ENCODE assay signal across 8 cellular contexts in genomic region chr2:137865954-137866540, GRCh38.
DNase-seq lines count a peak whose midpoint lies in the region; ATAC-seq, FAIRE-seq and TF ChIP-seq lines count a peak whose summit lies in the region.
"Had no signal": no experiment of that assay in that cellular context is flagged by ENCODE, and none has a peak within 500 bp of the region (broad histone marks: within the 10 kb centered on the region; RNA-seq: fewer than 3 reads in every experiment).

No MANE protein-coding gene starts in this region.

- H3K9me3 ChIP-seq in SJCRH30 (replicated peaks) (no peaks in the 10 kb centered on the region), astrocyte (ENCODE audit: insufficient read depth, low read depth, low read length) (no peaks in the 10 kb centered on the region)

- no peaks in the 10 kb centered on the region for H3K27me3 Mint-ChIP-seq in astrocyte (ENCODE audit: low read depth, unreplicated experiment)

- H3K27me3 ChIP-seq in GM06990 (replicated peaks; ENCODE audit: control insufficient read depth, insufficient read depth, low read length) (no peaks in the 10 kb centered on the region), KMS-11 (ENCODE audit: insufficient read depth, low read depth) (no peaks in the 10 kb centered on the region), SJCRH30 (no peaks in the 10 kb centered on the region), astrocyte (ENCODE audit: insufficient read depth, low read length) (no peaks in the 10 kb centered on the region)

- no peak overlapping the region for H2AFZ ChIP-seq in KMS-11 (ENCODE audit: low read depth)
- no peak overlapping the region for H2AFZ ChIP-seq in astrocyte (ENCODE audit: low read depth, low read length)

- H3K4me1 Mint-ChIP-seq in astrocyte (ENCODE audit: low read depth, unreplicated experiment), result no peaks in the 10 kb centered on the region

- no peak overlapping the region for H3K27ac Mint-ChIP-seq in astrocyte (ENCODE audit: unreplicated experiment)

- H3K4me3 ChIP-seq in GM06990 (replicated peaks; ENCODE audit: low read depth, low read length), result no peak overlapping the region
- no peak overlapping the region for H3K4me3 ChIP-seq in KMS-11 (IDR thresholded peaks at IDR 0.05; ENCODE audit: insufficient read depth, low read depth, low read length)
- H3K4me3 ChIP-seq in SJCRH30, result no peak overlapping the region
- no peak overlapping the region for H3K4me3 ChIP-seq in astrocyte (ENCODE audit: insufficient read depth, low read depth, low read length)

- H3K4me1 ChIP-seq in KMS-11 (ENCODE audit: low read depth, poor library complexity, severe bottlenecking), result no peaks in the 10 kb centered on the region
- no peaks in the 10 kb centered on the region for H3K4me1 ChIP-seq in SJCRH30
- H3K4me1 ChIP-seq in astrocyte (ENCODE audit: insufficient read depth, low read length), result no peaks in the 10 kb centered on the region

- H3K9me3 Mint-ChIP-seq in astrocyte (ENCODE audit: unreplicated experiment), result no peaks in the 10 kb centered on the region

- no peaks in the 10 kb centered on the region for H3K36me3 ChIP-seq in GM06990 (ENCODE audit: control insufficient read depth, insufficient read depth, low read length)
- no peaks in the 10 kb centered on the region for H3K36me3 ChIP-seq in KMS-11 (ENCODE audit: insufficient read depth)
- H3K36me3 ChIP-seq in SJCRH30, result no peaks in the 10 kb centered on the region
- no peaks in the 10 kb centered on the region for H3K36me3 ChIP-seq in astrocyte (ENCODE audit: insufficient read depth, low read length)

- H3K27ac ChIP-seq in KMS-11 (no peak overlapping the region), SJCRH30 (no peak overlapping the region), astrocyte (ENCODE audit: low read depth, low read length) (no peak overlapping the region)
- H3K27ac ChIP-seq: epithelial cell of prostate had no signal

- H3K4me2 ChIP-seq in KMS-11 (no peak overlapping the region), astrocyte (ENCODE audit: low read length) (no peak overlapping the region)

- no peak overlapping the region for H3K4me3 Mint-ChIP-seq in astrocyte (ENCODE audit: unreplicated experiment)

- DNase-seq in GM06990 (ENCODE audit: extremely low read depth, insufficient read length) (peak; percentile 1), SJCRH30 (peak; percentile 38 to 75), astrocyte (ENCODE audit: low read depth) (peak; percentile 26), kidney tubule cell (ENCODE audit: low spot score) (peak; percentile 57)
- DNase-seq in stimulated activated CD8-positive, alpha-beta memory T cell treated with anti-CD3 and anti-CD28 coated beads, Interleukin-2, amount 100 ng/mL, for 48 hours (ENCODE audit: low read depth in 2 of 2), result peak; percentile 14 to 17

- H3K9ac ChIP-seq in KMS-11, result no peak overlapping the region
- H3K9ac ChIP-seq in astrocyte (ENCODE audit: low read length), result no peak overlapping the region

- H4K20me1 ChIP-seq in KMS-11 (ENCODE audit: insufficient read depth), result no peaks in the 10 kb centered on the region
- H4K20me1 ChIP-seq in astrocyte (ENCODE audit: insufficient read depth, low read length), result no peaks in the 10 kb centered on the region

- TF ChIP-seq CTCF in GM06990 (IDR thresholded peaks at IDR 0.05; ENCODE audit: insufficient read depth, low read length, poor library complexity, severe bottlenecking) (peak; percentile 75), KMS-11 (conservative IDR thresholded peaks at IDR 0.05; ENCODE audit: low read depth, low read length) (peak; percentile 52), astrocyte (IDR thresholded peaks at IDR 0.05; ENCODE audit: insufficient read depth, low read depth, low read length) (peak; percentile 74)

- no peak for FAIRE-seq in astrocyte (lab: Jason Lieb, UNC)

- H3K79me2 ChIP-seq in KMS-11 (ENCODE audit: insufficient read depth, low read depth) (no peaks in the 10 kb centered on the region), astrocyte (ENCODE audit: insufficient read depth, low read length) (no peaks in the 10 kb centered on the region)

- ATAC-seq in GM21619 (IDR thresholded peaks at IDR 0.05; ENCODE audit: unreplicated experiment), result peak; percentile 46

- H3K36me3 Mint-ChIP-seq in astrocyte (ENCODE audit: low read depth, unreplicated experiment), result no peaks in the 10 kb centered on the region

Comparison
In these comparisons a context has a peak if more than half of its experiments do, and no peak if none do; other contexts are left out.
1. DNase-seq: peak in every context shown above with its lines; median percentile 57 in kidney tubule cell; 56 in SJCRH30; 26 in astrocyte; 16 in stimulated activated CD8-positive, alpha-beta memory T cell treated with anti-CD3 and anti-CD28 coated beads, Interleukin-2, amount 100 ng/mL, for 48 hours; 1 in GM06990.